25 cellular contexts compared by ENCODE assay signal in genomic region chr6:35787266-35788218, GRCh38. TPM values are rescaled to one million over a fixed set of nuclear protein-coding genes. Genes with fewer than 3 reads are reported as not detected.
DNase-seq lines count a peak whose midpoint lies in the region; ATAC-seq and TF ChIP-seq lines count a peak whose summit lies in the region.
"Had no signal": no experiment of that assay in that cellular context is flagged by ENCODE, and none has a peak within 500 bp of the region (broad histone marks: within the 10 kb centered on the region; RNA-seq: fewer than 3 reads in every experiment).

No MANE protein-coding gene starts in this region.

- H3K27me3 Mint-ChIP-seq in neural progenitor cell (ENCODE audit: insufficient read depth, low read depth), result peaks cover 9% of the 10 kb centered on the region

- TF ChIP-seq POLR2A in ovary (IDR thresholded peaks at IDR 0.05), result no peak

- no peaks in the 10 kb centered on the region for H3K79me2 ChIP-seq in mammary epithelial cell (ENCODE audit: insufficient read depth, low read length)
- no peaks in the 10 kb centered on the region for H3K79me2 ChIP-seq in neural progenitor cell (ENCODE audit: low read depth)

- WGBS in mammary epithelial cell (ENCODE audit: low coverage, missing lambda C conversion rate), result 63% methylated on average over 13 of the region's 13 CpGs
- 78 to 84% (median 81%) methylated on average over 13 of the region's 13 CpGs for WGBS in ovary, 3 donors

- H3K9me3 ChIP-seq in mammary epithelial cell (replicated peaks; ENCODE audit: insufficient read depth, low read length), result no peaks in the 10 kb centered on the region
- no peaks in the 10 kb centered on the region for H3K9me3 ChIP-seq in neural progenitor cell (ENCODE audit: low read depth)
- no peaks in the 10 kb centered on the region for H3K9me3 ChIP-seq in ovary
- H3K9me3 ChIP-seq: ascending aorta, MG63, right atrium auricular region, thyroid gland had no signal

- dilution Hi-C loops in mammary epithelial cell (cut with HindIII; ENCODE audit: low sequenced_read_pairs), result no loop called here

- H3K27ac ChIP-seq in mammary epithelial cell (ENCODE audit: insufficient read depth, low read depth, low read length) (no peak overlapping the region), neural progenitor cell (no peak overlapping the region), ovary (no peak overlapping the region)
- H3K27ac ChIP-seq: ascending aorta, right atrium auricular region, thyroid gland had no signal

- intact Hi-C loops in mammary epithelial cell (cut with micrococcal nuclease) (no loop called here), ovary (cut with DNase I) (loop anchor here in 2 of 4 donors (1.0 kb wide), 1 partner anchor 11 kb away; no protein-coding TSS in a partner anchor)

- no peak for ATAC-seq in GM18519 (IDR thresholded peaks at IDR 0.05; ENCODE audit: low FRiP score, unreplicated experiment)
- ATAC-seq: activated CD8-positive, alpha-beta T cell treated with anti-CD3 and anti-CD28 coated beads for 36 hours had no signal

- no peak for TF ChIP-seq CTCF in GM10266 (IDR thresholded peaks at IDR 0.05; ENCODE audit: control insufficient read depth, insufficient read depth, low read depth, missing control alignments)
- TF ChIP-seq CTCF in mammary epithelial cell (conservative IDR thresholded peaks at IDR 0.05 in 1 of 2, IDR thresholded peaks at IDR 0.05 in 1 of 2; ENCODE audit: extremely low read depth in 1 of 2, insufficient read depth in 1 of 2, low read depth in 1 of 2, low read length in 2 of 2), result no peak
- no peak for TF ChIP-seq CTCF in neural progenitor cell (IDR thresholded peaks at IDR 0.05)
- TF ChIP-seq CTCF in ovary (IDR thresholded peaks at IDR 0.05), result no peak

- no peaks in the 10 kb centered on the region for H3F3A ChIP-seq in neural progenitor cell (ENCODE audit: low read depth)

- DNase-seq in GM10266 (ENCODE audit: extremely low spot score), result peak; percentile 24
- DNase-seq in mammary epithelial cell, result no peak
- DNase-seq in neural progenitor cell (ENCODE audit: low spot score), result no peak
- no peak for DNase-seq in NCI-H510A (lab: John Stamatoyannopoulos, UW)
- DNase-seq in ovary, result no peak
- DNase-seq: activated CD4-positive, CD25-positive, alpha-beta regulatory T cell; activated CD8-positive, alpha-beta T cell treated with anti-CD3 and anti-CD28 coated beads for 36 hours; activated naive CD4-positive, alpha-beta T cell treated with anti-CD3 and anti-CD28 coated beads for 36 hours; activated T-cell treated with anti-CD3 and anti-CD28 coated beads, Interleukin-2, amount 50 U/mL, for 24 hours; CD4-positive, alpha-beta T cell; effector memory CD4-positive, alpha-beta T cell; glutamatergic neuron; HFFc6; IMR-90; left cardiac atrium; MG63; NCI-H82 had no signal

- in situ Hi-C loops in mammary epithelial cell (cut with MboI; ENCODE audit: low sequenced_read_pairs in 2 of 2), result no loop called here

- no peaks in the 10 kb centered on the region for H3K36me3 Mint-ChIP-seq in neural progenitor cell

- H3K36me3 ChIP-seq in mammary epithelial cell (ENCODE audit: insufficient read depth, low read length), result no peaks in the 10 kb centered on the region
- H3K36me3 ChIP-seq in neural progenitor cell, result no peaks in the 10 kb centered on the region
- H3K36me3 ChIP-seq in ovary, result no peaks in the 10 kb centered on the region
- H3K36me3 ChIP-seq: ascending aorta, MG63, right atrium auricular region, thyroid gland had no signal

- no peak overlapping the region for H3K27ac Mint-ChIP-seq in neural progenitor cell
- H3K27ac Mint-ChIP-seq: activated CD8-positive, alpha-beta T cell treated with anti-CD3 and anti-CD28 coated beads for 36 hours; activated naive CD4-positive, alpha-beta T cell treated with anti-CD3 and anti-CD28 coated beads for 36 hours; activated T-cell treated with anti-CD3 and anti-CD28 coated beads, Interleukin-2, amount 50 U/mL, for 24 hours; CD4-positive, alpha-beta T cell; HFFc6; T-helper 2 cell treated with Interferon-gamma antibody and Interleukin-4, amounts not matched to agents 5 μg/mL and 100 μg/mL, for 36 hours had no signal

- peaks cover 1% of the 10 kb centered on the region for H3K4me1 ChIP-seq in mammary epithelial cell (ENCODE audit: insufficient read depth, low read length)
- no peaks in the 10 kb centered on the region for H3K4me1 ChIP-seq in neural progenitor cell
- no peaks in the 10 kb centered on the region for H3K4me1 ChIP-seq in ovary (ENCODE audit: insufficient read depth)
- H3K4me1 ChIP-seq: ascending aorta, right atrium auricular region, thyroid gland had no signal

- H3K4me3 Mint-ChIP-seq in neural progenitor cell, result peak overlapping the region; percentile 37
- H3K4me3 Mint-ChIP-seq: activated CD8-positive, alpha-beta T cell treated with anti-CD3 and anti-CD28 coated beads for 36 hours; activated naive CD4-positive, alpha-beta T cell treated with anti-CD3 and anti-CD28 coated beads for 36 hours; activated T-cell treated with anti-CD3 and anti-CD28 coated beads, Interleukin-2, amount 50 U/mL, for 24 hours; CD4-positive, alpha-beta T cell; HFFc6; T-helper 2 cell treated with Interferon-gamma antibody and Interleukin-4, amounts not matched to agents 5 μg/mL and 100 μg/mL, for 36 hours had no signal

- H3K4me3 ChIP-seq in mammary epithelial cell (replicated peaks in 1 of 3; ENCODE audit: insufficient read depth in 1 of 3, low read depth in 2 of 3, low read length in 3 of 3) (no peak overlapping the region), neural progenitor cell (no peak overlapping the region), ovary (no peak overlapping the region)
- H3K4me3 ChIP-seq: ascending aorta, MG63, right atrium auricular region, thyroid gland had no signal

- no peak overlapping the region for H3K9ac ChIP-seq in mammary epithelial cell (ENCODE audit: insufficient read depth, low read length)
- H3K9ac ChIP-seq in neural progenitor cell, result no peak overlapping the region

- no peaks in the 10 kb centered on the region for H3K4me1 Mint-ChIP-seq in neural progenitor cell

- H4K20me1 ChIP-seq in mammary epithelial cell (ENCODE audit: insufficient read depth, low read length) (no peaks in the 10 kb centered on the region), neural progenitor cell (ENCODE audit: low read depth) (no peaks in the 10 kb centered on the region)

- BruUV-seq in mammary epithelial cell (replicated peaks; lab: Mats Ljungman, UMichigan), result no TSS peak

- CTCF ChIA-PET in mammary epithelial cell (lab: Charles Lee; ENCODE audit: low non-redundant PET), result no interaction called here

- TF ChIP-seq EP300 in ovary (IDR thresholded peaks at IDR 0.05), result no peak

- H3K4me2 ChIP-seq in mammary epithelial cell (ENCODE audit: insufficient read depth, low read depth, low read length) (peak overlapping the region; percentile 63), neural progenitor cell (no peak overlapping the region)

- H2AFZ ChIP-seq in mammary epithelial cell (ENCODE audit: low read depth, low read length) (no peak overlapping the region), neural progenitor cell (replicated peaks) (no peak overlapping the region)

- H3K27me3 ChIP-seq in mammary epithelial cell (ENCODE audit: insufficient read depth, low read length) (peaks cover 12% of the 10 kb centered on the region), neural progenitor cell (no peaks in the 10 kb centered on the region), ovary (no peaks in the 10 kb centered on the region)
- H3K27me3 ChIP-seq: ascending aorta had no signal

- no peaks in the 10 kb centered on the region for H3K9me3 Mint-ChIP-seq in neural progenitor cell
- H3K9me3 Mint-ChIP-seq: activated CD8-positive, alpha-beta T cell treated with anti-CD3 and anti-CD28 coated beads for 36 hours; activated naive CD4-positive, alpha-beta T cell treated with anti-CD3 and anti-CD28 coated beads for 36 hours; activated T-cell treated with anti-CD3 and anti-CD28 coated beads, Interleukin-2, amount 50 U/mL, for 24 hours; CD4-positive, alpha-beta T cell; HFFc6; T-helper 2 cell treated with Interferon-gamma antibody and Interleukin-4, amounts not matched to agents 5 μg/mL and 100 μg/mL, for 36 hours had no signal

RNA-seq across cellular contexts. Expression of gene CLPSL1, which starts 6.7 kb away (rescaled TPM):
- total RNA-seq in mammary epithelial cell (not detected), neural progenitor cell (ENCODE audit: low replicate concordance) (not detected in 2 replicates), ovary (not detected)
- polyA plus RNA-seq in mammary epithelial cell (not detected), ovary (not detected)
- not detected for polyA minus RNA-seq in mammary epithelial cell
- total RNA-seq: activated CD8-positive, alpha-beta T cell treated with anti-CD3 and anti-CD28 coated beads for 36 hours; activated naive CD4-positive, alpha-beta T cell treated with anti-CD3 and anti-CD28 coated beads for 36 hours; ascending aorta; CD4-positive, alpha-beta T cell; cerebellum; HFFc6; IMR-90; left cardiac atrium; mononuclear cell; right atrium auricular region; SK-MEL-5; thyroid gland had no signal
- polyA plus RNA-seq: IMR-90 had no signal

RNA-seq across cellular contexts. Expression of gene CLPS, which starts 9.6 kb away (rescaled TPM):
- total RNA-seq in mammary epithelial cell (not detected), neural progenitor cell (ENCODE audit: low replicate concordance) (not detected in 2 replicates), ovary (10 to 100 TPM in 2 of 7 donors, 1 to 10 TPM in 1, not detected in 4; 3.1 to 16.0 (median 10.2) TPM)
- polyA plus RNA-seq in mammary epithelial cell (not detected), ovary (not detected)
- polyA minus RNA-seq in mammary epithelial cell, result not detected
- total RNA-seq: activated CD8-positive, alpha-beta T cell treated with anti-CD3 and anti-CD28 coated beads for 36 hours; activated naive CD4-positive, alpha-beta T cell treated with anti-CD3 and anti-CD28 coated beads for 36 hours; ascending aorta; CD4-positive, alpha-beta T cell; cerebellum; HFFc6; IMR-90; left cardiac atrium; mononuclear cell; right atrium auricular region; SK-MEL-5; thyroid gland had no signal
- polyA plus RNA-seq: IMR-90 had no signal

RNA-seq across cellular contexts. Expression of gene CLPSL2, which starts 11.1 kb away (rescaled TPM):
- total RNA-seq in mammary epithelial cell (not detected), neural progenitor cell (ENCODE audit: low replicate concordance) (1.4 TPM in 1 of 2 replicates, not detected in the other), ovary (not detected)
- polyA plus RNA-seq in mammary epithelial cell (not detected), ovary (not detected)
- not detected for polyA minus RNA-seq in mammary epithelial cell
- total RNA-seq: activated CD8-positive, alpha-beta T cell treated with anti-CD3 and anti-CD28 coated beads for 36 hours; activated naive CD4-positive, alpha-beta T cell treated with anti-CD3 and anti-CD28 coated beads for 36 hours; ascending aorta; CD4-positive, alpha-beta T cell; cerebellum; HFFc6; IMR-90; left cardiac atrium; mononuclear cell; right atrium auricular region; SK-MEL-5; thyroid gland had no signal
- polyA plus RNA-seq: IMR-90 had no signal

RNA-seq across cellular contexts. Expression of gene LHFPL5, which starts 17.6 kb away (rescaled TPM):
- not detected for total RNA-seq in mammary epithelial cell
- polyA plus RNA-seq in mammary epithelial cell, result not detected
- not detected for polyA minus RNA-seq in mammary epithelial cell
- total RNA-seq in neural progenitor cell (ENCODE audit: low replicate concordance), result not detected in 2 replicates
- not detected for total RNA-seq in ovary
- not detected for polyA plus RNA-seq in ovary
- total RNA-seq: activated CD8-positive, alpha-beta T cell treated with anti-CD3 and anti-CD28 coated beads for 36 hours; activated naive CD4-positive, alpha-beta T cell treated with anti-CD3 and anti-CD28 coated beads for 36 hours; ascending aorta; CD4-positive, alpha-beta T cell; HFFc6; IMR-90; left cardiac atrium; mononuclear cell; right atrium auricular region; SK-MEL-5; thyroid gland had no signal
- polyA plus RNA-seq: IMR-90 had no signal

RNA-seq across cellular contexts. Expression of gene ARMC12, which starts 50.7 kb away (rescaled TPM):
- total RNA-seq in mammary epithelial cell (under 1 TPM in 1 of 2 donors, not detected in 1; 0.73 TPM), neural progenitor cell (ENCODE audit: low replicate concordance) (1.0 and 1.9 TPM in 2 replicates), ovary (1 to 10 TPM in 4 of 7 donors, under 1 TPM in 3; 0.34 to 1.9 (median 1.0) TPM)
- polyA plus RNA-seq in mammary epithelial cell (0.32 TPM), ovary (1 to 10 TPM in 1 of 2 donors, under 1 TPM in 1; 0.97 to 1.3 TPM)
- not detected for polyA minus RNA-seq in mammary epithelial cell
- total RNA-seq: ascending aorta, SK-MEL-5 had no signal
